ENCODE assay signal across 1 cellular context in genomic region chr15:78830514-78831228, GRCh38.
TF ChIP-seq lines count a peak whose summit lies in the region.

No MANE protein-coding gene starts in this region.

TF ChIP-seq in GM12878, 131 proteins besides CTCF, POLR2A, EP300 and RAD21:
- TF ChIP-seq SPI1 (IDR thresholded peaks at IDR 0.05; ENCODE audit: borderline replicate concordance, insufficient read depth, low read depth, low read length) (no peak), LARP7 (IDR thresholded peaks at IDR 0.05) (no peak), TAF1 (IDR thresholded peaks at IDR 0.05; ENCODE audit: borderline replicate concordance, low read depth, low read length) (no peak), ZZZ3 (IDR thresholded peaks at IDR 0.05; ENCODE audit: control insufficient read depth, insufficient read length, low read depth) (no peak), MTA3 (IDR thresholded peaks at IDR 0.05; ENCODE audit: borderline replicate concordance, low read length) (no peak), NFIC (IDR thresholded peaks at IDR 0.05; ENCODE audit: low read depth, low read length) (no peak), IRF5 (IDR thresholded peaks at IDR 0.05; ENCODE audit: borderline replicate concordance) (no peak), TARDBP (IDR thresholded peaks at IDR 0.05; ENCODE audit: borderline replicate concordance) (no peak)
TF ChIP-seq in GM12878: peak in this region for 0.
